ENCODE assay signal across 1 cellular context in genomic region chr1:233982827-233983518, GRCh38.
TF ChIP-seq lines count a peak whose summit lies in the region.

No MANE protein-coding gene starts in this region.

TF ChIP-seq in WTC11, 78 proteins besides CTCF, POLR2A, EP300 and RAD21 (continued from another document):
- TF ChIP-seq ARID4B (CRISPR knock-in tag; IDR thresholded peaks at IDR 0.05; ENCODE audit: borderline replicate concordance) = no peak
